2 cellular contexts compared by ENCODE assay signal in the genomic region with DNA sequence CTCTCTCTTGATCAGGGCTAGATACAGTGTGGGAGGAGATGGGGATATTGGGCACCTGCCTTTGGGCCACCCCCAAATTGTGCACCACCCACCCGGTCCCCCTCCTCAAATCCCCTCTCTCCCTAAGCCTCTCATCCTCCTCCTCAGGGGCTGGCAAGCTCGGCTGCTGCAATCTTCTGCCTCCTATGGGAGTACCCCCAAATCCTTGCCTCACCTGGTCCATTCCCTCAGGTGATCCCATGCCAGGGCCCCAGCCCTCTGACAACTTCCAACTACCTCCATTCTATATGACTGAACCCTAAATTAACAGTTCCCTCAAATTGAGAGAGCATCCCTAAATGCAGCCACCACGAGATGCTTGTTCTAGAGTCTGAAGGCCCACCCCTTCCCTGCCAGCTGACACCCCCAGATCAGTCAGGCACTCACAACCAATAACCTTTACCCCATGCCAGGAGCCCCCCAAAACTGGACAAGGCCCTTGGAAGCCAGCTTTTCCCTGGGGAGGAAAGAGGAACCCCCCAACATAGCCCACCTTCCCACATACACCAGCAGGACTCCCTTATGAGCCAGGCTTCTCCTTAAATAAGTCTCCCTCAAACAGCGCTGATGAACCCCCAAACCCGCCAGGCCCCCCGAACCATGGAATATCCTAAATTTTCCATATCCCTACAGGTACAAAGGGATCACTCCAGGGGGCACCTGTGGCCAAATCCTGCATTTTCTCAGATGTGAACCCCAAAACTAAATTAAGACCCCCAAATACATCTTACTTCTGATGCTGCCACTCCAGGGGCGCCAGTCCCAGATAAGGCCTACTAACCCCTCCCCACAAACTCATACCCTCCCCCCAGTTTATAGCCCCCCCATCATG.
A peak's percentile ranks its signal among the peaks of the same experiment; 100 is the strongest.
TF ChIP-seq lines count a peak whose summit lies in the region.

No MANE protein-coding gene starts in this region.

TF ChIP-seq in GM23338, 12 proteins besides CTCF, POLR2A, EP300 and RAD21 (continues in another document):
- TF ChIP-seq EZH2 (IDR thresholded peaks at IDR 0.05; ENCODE audit: low read depth, unreplicated experiment) (no peak), CREB1 (CRISPR knock-in tag; IDR thresholded peaks at IDR 0.05; ENCODE audit: low read depth) (no peak), ZNF114 (CRISPR knock-in tag; IDR thresholded peaks at IDR 0.05) (no peak), ETS1 (IDR thresholded peaks at IDR 0.05) (no peak), EZH2phosphoT487 (IDR thresholded peaks at IDR 0.05; ENCODE audit: unreplicated experiment) (no peak), JUNB (IDR thresholded peaks at IDR 0.05; ENCODE audit: unreplicated experiment) (no peak), STAT1 (IDR thresholded peaks at IDR 0.05; ENCODE audit: unreplicated experiment) (no peak), ZNF331 (CRISPR knock-in tag; IDR thresholded peaks at IDR 0.05; ENCODE audit: low read depth) (no peak), NANOG (IDR thresholded peaks at IDR 0.05; ENCODE audit: borderline replicate concordance) (no peak), POLR2AphosphoS5 (IDR thresholded peaks at IDR 0.05; ENCODE audit: low read depth) (no peak)
- TF ChIP-seq, protein P1, sequence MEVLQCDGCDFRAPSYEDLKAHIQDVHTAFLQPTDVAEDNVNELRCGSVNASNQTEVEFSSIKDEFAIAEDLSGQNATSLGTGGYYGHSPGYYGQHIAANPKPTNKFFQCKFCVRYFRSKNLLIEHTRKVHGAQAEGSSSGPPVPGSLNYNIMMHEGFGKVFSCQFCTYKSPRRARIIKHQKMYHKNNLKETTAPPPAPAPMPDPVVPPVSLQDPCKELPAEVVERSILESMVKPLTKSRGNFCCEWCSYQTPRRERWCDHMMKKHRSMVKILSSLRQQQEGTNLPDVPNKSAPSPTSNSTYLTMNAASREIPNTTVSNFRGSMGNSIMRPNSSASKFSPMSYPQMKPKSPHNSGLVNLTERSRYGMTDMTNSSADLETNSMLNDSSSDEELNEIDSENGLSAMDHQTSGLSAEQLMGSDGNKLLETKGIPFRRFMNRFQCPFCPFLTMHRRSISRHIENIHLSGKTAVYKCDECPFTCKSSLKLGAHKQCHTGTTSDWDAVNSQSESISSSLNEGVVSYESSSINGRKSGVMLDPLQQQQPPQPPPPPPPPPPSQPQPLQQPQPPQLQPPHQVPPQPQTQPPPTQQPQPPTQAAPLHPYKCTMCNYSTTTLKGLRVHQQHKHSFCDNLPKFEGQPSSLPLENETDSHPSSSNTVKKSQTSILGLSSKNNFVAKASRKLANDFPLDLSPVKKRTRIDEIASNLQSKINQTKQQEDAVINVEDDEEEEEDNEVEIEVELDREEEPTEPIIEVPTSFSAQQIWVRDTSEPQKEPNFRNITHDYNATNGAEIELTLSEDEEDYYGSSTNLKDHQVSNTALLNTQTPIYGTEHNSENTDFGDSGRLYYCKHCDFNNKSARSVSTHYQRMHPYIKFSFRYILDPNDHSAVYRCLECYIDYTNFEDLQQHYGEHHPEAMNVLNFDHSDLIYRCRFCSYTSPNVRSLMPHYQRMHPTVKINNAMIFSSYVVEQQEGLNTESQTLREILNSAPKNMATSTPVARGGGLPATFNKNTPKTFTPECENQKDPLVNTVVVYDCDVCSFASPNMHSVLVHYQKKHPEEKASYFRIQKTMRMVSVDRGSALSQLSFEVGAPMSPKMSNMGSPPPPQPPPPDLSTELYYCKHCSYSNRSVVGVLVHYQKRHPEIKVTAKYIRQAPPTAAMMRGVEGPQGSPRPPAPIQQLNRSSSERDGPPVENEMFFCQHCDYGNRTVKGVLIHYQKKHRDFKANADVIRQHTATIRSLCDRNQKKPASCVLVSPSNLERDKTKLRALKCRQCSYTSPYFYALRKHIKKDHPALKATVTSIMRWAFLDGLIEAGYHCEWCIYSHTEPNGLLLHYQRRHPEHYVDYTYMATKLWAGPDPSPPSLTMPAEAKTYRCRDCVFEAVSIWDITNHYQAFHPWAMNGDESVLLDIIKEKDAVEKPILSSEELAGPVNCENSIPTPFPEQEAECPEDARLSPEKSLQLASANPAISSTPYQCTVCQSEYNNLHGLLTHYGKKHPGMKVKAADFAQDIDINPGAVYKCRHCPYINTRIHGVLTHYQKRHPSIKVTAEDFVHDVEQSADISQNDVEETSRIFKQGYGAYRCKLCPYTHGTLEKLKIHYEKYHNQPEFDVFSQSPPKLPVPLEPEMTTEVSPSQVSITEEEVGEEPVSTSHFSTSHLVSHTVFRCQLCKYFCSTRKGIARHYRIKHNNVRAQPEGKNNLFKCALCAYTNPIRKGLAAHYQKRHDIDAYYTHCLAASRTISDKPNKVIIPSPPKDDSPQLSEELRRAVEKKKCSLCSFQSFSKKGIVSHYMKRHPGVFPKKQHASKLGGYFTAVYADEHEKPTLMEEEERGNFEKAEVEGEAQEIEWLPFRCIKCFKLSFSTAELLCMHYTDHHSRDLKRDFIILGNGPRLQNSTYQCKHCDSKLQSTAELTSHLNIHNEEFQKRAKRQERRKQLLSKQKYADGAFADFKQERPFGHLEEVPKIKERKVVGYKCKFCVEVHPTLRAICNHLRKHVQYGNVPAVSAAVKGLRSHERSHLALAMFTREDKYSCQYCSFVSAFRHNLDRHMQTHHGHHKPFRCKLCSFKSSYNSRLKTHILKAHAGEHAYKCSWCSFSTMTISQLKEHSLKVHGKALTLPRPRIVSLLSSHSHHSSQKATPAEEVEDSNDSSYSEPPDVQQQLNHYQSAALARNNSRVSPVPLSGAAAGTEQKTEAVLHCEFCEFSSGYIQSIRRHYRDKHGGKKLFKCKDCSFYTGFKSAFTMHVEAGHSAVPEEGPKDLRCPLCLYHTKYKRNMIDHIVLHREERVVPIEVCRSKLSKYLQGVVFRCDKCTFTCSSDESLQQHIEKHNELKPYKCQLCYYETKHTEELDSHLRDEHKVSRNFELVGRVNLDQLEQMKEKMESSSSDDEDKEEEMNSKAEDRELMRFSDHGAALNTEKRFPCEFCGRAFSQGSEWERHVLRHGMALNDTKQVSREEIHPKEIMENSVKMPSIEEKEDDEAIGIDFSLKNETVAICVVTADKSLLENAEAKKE (CRISPR knock-in tag; IDR thresholded peaks at IDR 0.05), result no peak

TF ChIP-seq in K562, 482 proteins besides CTCF, POLR2A, EP300 and RAD21:
- no peak for TF ChIP-seq PHF21A (IDR thresholded peaks at IDR 0.05; ENCODE audit: borderline replicate concordance, low read depth)
- TF ChIP-seq KDM5B (IDR thresholded peaks at IDR 0.05; ENCODE audit: insufficient replicate concordance, low read depth, low read length), result peak; percentile 11
- TF ChIP-seq HDAC3 (IDR thresholded peaks at IDR 0.05; ENCODE audit: borderline replicate concordance, partially characterized antibody), result no peak
- no peak for TF ChIP-seq MTA3 (IDR thresholded peaks at IDR 0.05; ENCODE audit: borderline replicate concordance)
- no peak for TF ChIP-seq YY1 (IDR thresholded peaks at IDR 0.05; ENCODE audit: borderline replicate concordance in 1 of 3, control insufficient read depth in 1 of 3, extremely low read depth in 1 of 3, insufficient read depth in 3 of 3, insufficient read length in 1 of 3, insufficient replicate concordance in 2 of 3, low read depth in 1 of 3, low read length in 2 of 3)
- TF ChIP-seq ZNF354B (CRISPR knock-in tag; IDR thresholded peaks at IDR 0.05), result no peak
- TF ChIP-seq HDAC2 (IDR thresholded peaks at IDR 0.05), result no peak
- no peak for TF ChIP-seq RBBP5 (IDR thresholded peaks at IDR 0.05; ENCODE audit: borderline replicate concordance, insufficient read depth, low read length, poor library complexity, severe bottlenecking)
- TF ChIP-seq IRF2 (CRISPR knock-in tag; IDR thresholded peaks at IDR 0.05), result no peak
